ENCODE assay signal across 8 cellular contexts in the genomic region with DNA sequence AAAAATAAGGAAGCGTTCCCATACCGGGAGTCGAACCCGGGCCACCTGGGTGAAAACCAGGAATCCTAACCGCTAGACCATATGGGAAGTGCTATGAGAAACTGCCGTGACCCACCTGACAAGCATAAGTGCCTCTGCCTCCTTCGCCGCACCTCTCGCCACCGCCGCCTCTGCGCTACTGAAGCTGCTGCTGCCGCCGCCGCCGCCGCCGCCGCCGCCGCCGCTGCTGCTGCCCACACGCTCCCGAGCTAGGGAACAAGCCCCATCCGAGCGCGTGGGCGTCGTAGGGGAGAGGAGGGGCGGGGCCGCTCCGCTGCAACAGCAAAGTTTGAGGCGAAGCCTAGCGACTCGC. TPM values are rescaled to one million over a fixed set of nuclear protein-coding genes. Genes with fewer than 3 reads are reported as not detected.
DNase-seq lines count a peak whose midpoint lies in the region; ATAC-seq, FAIRE-seq and TF ChIP-seq lines count a peak whose summit lies in the region.

No MANE protein-coding gene starts in this region.

- H3K4me1 ChIP-seq in DOHH2 (ENCODE audit: control insufficient read depth, low read length) (peaks cover 49% of the 10 kb centered on the region), GM23338 (ENCODE audit: insufficient read depth) (peaks cover 16% of the 10 kb centered on the region), SK-N-SH (ENCODE audit: control insufficient read depth in 1 of 2, insufficient read depth in 2 of 2, low read depth in 1 of 2, low read length in 1 of 2) (peaks cover 8 to 12% of the 10 kb centered on the region in 2 experiments; a peak in 3 of 4 replicates), pancreas (peaks cover 9 to 47% (median 39%) of the 10 kb centered on the region in 3 donors), tibial nerve (peaks cover 0 to 70% (median 45%) of the 10 kb centered on the region in 4 donors)

- H3K79me2 ChIP-seq in DOHH2 (ENCODE audit: control insufficient read depth, low read length) (peaks cover 83% of the 10 kb centered on the region), GM23338 (replicated peaks; ENCODE audit: insufficient read depth) (peaks cover 54% of the 10 kb centered on the region), SK-N-SH (ENCODE audit: insufficient read depth) (peaks cover 78% of the 10 kb centered on the region)

- peaks cover 24% of the 10 kb centered on the region for H3K36me3 ChIP-seq in DOHH2 (ENCODE audit: control insufficient read depth, low read length)
- H3K36me3 ChIP-seq in GM23338 (ENCODE audit: insufficient read depth) = peaks cover 13% of the 10 kb centered on the region; the same call in 1 of the 2 replicates
- H3K36me3 ChIP-seq in SK-N-SH (replicated peaks in 1 of 2; ENCODE audit: control insufficient read depth in 1 of 2, insufficient read depth in 2 of 2, low read length in 1 of 2) = peaks cover 20 to 26% of the 10 kb centered on the region in 2 experiments
- peaks cover 0 to 7% (median 4%) of the 10 kb centered on the region in 3 donors for H3K36me3 ChIP-seq in pancreas
- peaks cover 0 to 3% (median 0%) of the 10 kb centered on the region in 3 donors for H3K36me3 ChIP-seq in tibial nerve

- H3F3A ChIP-seq in DOHH2 (ENCODE audit: control insufficient read depth, insufficient read depth) (0 out of 2 replicates have a peak, but pooled peaks cover 3% of the 10 kb centered on the region), GM23338 (replicated peaks; ENCODE audit: low read depth) (no peaks in the 10 kb centered on the region), SK-N-SH (replicated peaks; ENCODE audit: insufficient read depth) (peaks cover 32% of the 10 kb centered on the region)

- peaks cover 15% of the 10 kb centered on the region for H3K27me3 Mint-ChIP-seq in GM23338 (ENCODE audit: insufficient read depth, low read depth, poor library complexity)

- H3K9me3 ChIP-seq in DOHH2 (ENCODE audit: control insufficient read depth, insufficient read depth, low read length) (no peaks in the 10 kb centered on the region), SK-N-SH (no peaks in the 10 kb centered on the region), pancreas (no peaks in the 10 kb centered on the region), tibial nerve (no peaks in the 10 kb centered on the region)

- H2AFZ ChIP-seq in GM23338 (peak overlapping the region; percentile 91), SK-N-SH (ENCODE audit: low read depth) (peak overlapping the region; percentile 75; the same call in 1 of the 2 replicates)

- H3K9ac ChIP-seq in SK-N-SH = peak overlapping the region; percentile 97

- H3K4me2 ChIP-seq in DOHH2 (ENCODE audit: low read length) = peak overlapping the region; percentile 83
- peak overlapping the region; percentile 84 for H3K4me2 ChIP-seq in GM23338
- peak overlapping the region; percentile 84 for H3K4me2 ChIP-seq in SK-N-SH

- H3K4me3 ChIP-seq in DOHH2 (ENCODE audit: low read length) (peak overlapping the region; percentile 91), GM23338 (peak overlapping the region; percentile 83), SK-N-SH (ENCODE audit: low read depth in 2 of 2, low read length in 1 of 2) (peak overlapping the region; percentile 88 to 91), pancreas (peak overlapping the region; percentile 51 to 81 (median 74)), tibial nerve (peak overlapping the region; percentile 83 to 93 (median 90))

- DNase-seq in GM23338 (ENCODE audit: low spot score) (peak; percentile 76), M059J (ENCODE audit: low read depth) (peak; percentile 74), SK-N-SH (peak; percentile 75), Right ventricle myocardium inferior (ENCODE audit: missing footprints) (peak; percentile 94), pancreas (peak; percentile 76 to 90 (median 86)), tibial nerve (ENCODE audit: low spot score in 2 of 2) (peak; percentile 66 to 83)
- peak; percentile 84 to 89 for DNase-seq in activated naive CD4-positive, alpha-beta T cell treated with anti-CD3 and anti-CD28 coated beads, Interleukin-2, amount 50 U/mL, for 72 hours (ENCODE audit: low spot score in 2 of 2)

- peaks cover 21% of the 10 kb centered on the region for H3K4me1 Mint-ChIP-seq in GM23338

- no peak for TF ChIP-seq RAD21 in SK-N-SH (IDR thresholded peaks at IDR 0.05; ENCODE audit: low read length)

- peak; percentile 59 for ATAC-seq in GM23338
- ATAC-seq in activated naive CD4-positive, alpha-beta T cell treated with anti-CD3 and anti-CD28 coated beads, Interleukin-2, amount 50 U/mL, for 72 hours = peak; percentile 52 to 62
- peak; percentile 56 for ATAC-seq in Right ventricle myocardium inferior
- ATAC-seq in pancreas = peak; percentile 43 to 71 (median 60)

- H3K4me3 Mint-ChIP-seq in GM23338 = peak overlapping the region; percentile 99

- TF ChIP-seq EP300 in SK-N-SH (IDR thresholded peaks at IDR 0.05; ENCODE audit: borderline replicate concordance in 1 of 2, low read depth in 1 of 2, low read length in 1 of 2) (peak; percentile 2 to 32; a peak in 1 of 4 replicates), tibial nerve (IDR thresholded peaks at IDR 0.05) (no peak)

- peaks cover 14% of the 10 kb centered on the region for H3K36me3 Mint-ChIP-seq in GM23338 (ENCODE audit: low read depth)
- peaks cover 9 to 21% of the 10 kb centered on the region in 2 donors for H3K36me3 Mint-ChIP-seq in activated naive CD4-positive, alpha-beta T cell treated with anti-CD3 and anti-CD28 coated beads, Interleukin-2, amount 50 U/mL, for 72 hours

- H3K9me3 Mint-ChIP-seq in GM23338 = peaks cover 5% of the 10 kb centered on the region; the same call in 2 of the 3 replicates
- H3K9me3 Mint-ChIP-seq in activated naive CD4-positive, alpha-beta T cell treated with anti-CD3 and anti-CD28 coated beads, Interleukin-2, amount 50 U/mL, for 72 hours = no peaks in the 10 kb centered on the region

- CTCF ChIA-PET in SK-N-SH (lab: Yijun Ruan, JAX) = interaction anchor here (0.7 to 3.3 kb wide), 9 partner anchors 30 to 283 kb away, joined by 3 to 14 read pairs (median 4); a partner anchor contains a TSS

- POLR2A ChIA-PET in SK-N-SH (lab: Yijun Ruan, JAX) = interaction anchor here (0.6 to 2.8 kb wide), 4 partner anchors 72 to 271 kb away, joined by 3 to 7 read pairs (median 4); a partner anchor contains a TSS

- H3K27me3 ChIP-seq in DOHH2 (ENCODE audit: control insufficient read depth, low read length) (no peaks in the 10 kb centered on the region), GM23338 (ENCODE audit: insufficient read depth) (no peaks in the 10 kb centered on the region), SK-N-SH (ENCODE audit: insufficient read depth) (no peaks in the 10 kb centered on the region), pancreas (no peaks in the 10 kb centered on the region), tibial nerve (no peaks in the 10 kb centered on the region)

- H3K9me2 ChIP-seq in DOHH2 (replicated peaks; ENCODE audit: control insufficient read depth, low read length) = no peaks in the 10 kb centered on the region
- no peaks in the 10 kb centered on the region for H3K9me2 ChIP-seq in GM23338 (ENCODE audit: insufficient read depth)
- no peaks in the 10 kb centered on the region for H3K9me2 ChIP-seq in SK-N-SH

- H4K20me1 ChIP-seq in DOHH2 (ENCODE audit: control insufficient read depth, insufficient read depth, low read depth, low read length) (no peaks in the 10 kb centered on the region), GM23338 (replicated peaks; ENCODE audit: insufficient read depth) (peaks cover 2% of the 10 kb centered on the region; the same call in 1 of the 2 replicates), SK-N-SH (ENCODE audit: insufficient read depth) (no peaks in the 10 kb centered on the region; the same call in 1 of the 2 replicates)

- intact Hi-C loops in Right ventricle myocardium inferior (cut with DNase I) = loop anchor here (1.0 to 10.0 kb wide), 4 partner anchors 72 to 273 kb away; a partner anchor contains a TSS
- intact Hi-C loops in pancreas (cut with DNase I) = no loop called here

- H3K27ac ChIP-seq in DOHH2 (ENCODE audit: low read depth, low read length) (peak overlapping the region; percentile 79), GM23338 (ENCODE audit: low read depth) (peak overlapping the region; percentile 94), SK-N-SH (ENCODE audit: low read depth in 2 of 2, low read length in 1 of 2) (peak overlapping the region; percentile 96 to 99), pancreas (peak overlapping the region; percentile 94 to 97 (median 95)), tibial nerve (peak overlapping the region; percentile 92 to 99 (median 98))

- FAIRE-seq in pancreas (lab: Jason Lieb, UNC) = no peak

- WGBS in SK-N-SH (ENCODE audit: low lambda C conversion rate) = 1% methylated on average over 17 of the region's 35 CpGs
- WGBS in pancreas, 2 donors = 0 to 1% methylated on average over 26 to 35 of the region's 35 CpGs
- WGBS in tibial nerve, 2 donors = 1% methylated on average over 23 to 35 of the region's 35 CpGs

- peak overlapping the region; percentile 99 for H3K27ac Mint-ChIP-seq in GM23338
- peak overlapping the region; percentile 98 to 100 for H3K27ac Mint-ChIP-seq in activated naive CD4-positive, alpha-beta T cell treated with anti-CD3 and anti-CD28 coated beads, Interleukin-2, amount 50 U/mL, for 72 hours

- no peak for TF ChIP-seq CTCF in DOHH2 (IDR thresholded peaks at IDR 0.05; ENCODE audit: low read depth, low read length, poor library complexity, severe bottlenecking)
- TF ChIP-seq CTCF in GM23338 (conservative IDR thresholded peaks at IDR 0.05; ENCODE audit: low read depth in 2 of 2) = no peak
- TF ChIP-seq CTCF in SK-N-SH (IDR thresholded peaks at IDR 0.05) = no peak
- TF ChIP-seq CTCF in pancreas (IDR thresholded peaks at IDR 0.05) = no peak
- no peak for TF ChIP-seq CTCF in tibial nerve (IDR thresholded peaks at IDR 0.05)

- no peak for TF ChIP-seq POLR2A in tibial nerve (IDR thresholded peaks at IDR 0.05)

RNA-seq across cellular contexts. Expression of a gene that starts 0.6 kb away (rescaled TPM):
- total RNA-seq in GM23338 (2014; rRNA removed; shearing (Covaris generic)) = 7.6 TPM in 2 replicates
- polyA plus RNA-seq in GM23338 (2016; fragmentation: Nextera tagmentation; extraction: Ambion mirVana) (33.2 and 33.8 TPM in 2 replicates), SK-N-SH (2012; rRNA removed) (6.4 and 6.8 TPM in 2 replicates), pancreas (10 to 100 TPM in 1 of 2 donors, 1 to 10 TPM in 1; 5.1 to 12.2 TPM)
- 6.9 and 9.8 TPM in 2 replicates for total RNA-seq in M059J (2014; rRNA removed; shearing (Covaris generic))
- polyA plus RNA-seq in SK-N-SH (2012; cell fraction: cytosol; rRNA removed) = 8.6 and 12.8 TPM in 2 replicates
- polyA plus RNA-seq in SK-N-SH (2012; cell fraction: nucleus; rRNA removed) = 2.5 and 6.0 TPM in 2 replicates
- total RNA-seq in activated naive CD4-positive, alpha-beta T cell treated with anti-CD3 and anti-CD28 coated beads, Interleukin-2, amount 50 U/mL, for 72 hours = 10 to 100 TPM in 1 of 2 donors, 1 to 10 TPM in 1; 5.5 to 11.4 TPM
- total RNA-seq in Right ventricle myocardium inferior (20.3 TPM), pancreas (1 to 10 TPM; 2.1 to 5.4 (median 3.0) TPM), tibial nerve (10 to 100 TPM; 10.2 to 27.1 (median 15.5) TPM)

RNA-seq across cellular contexts. Expression of a gene that starts 41.6 kb away (rescaled TPM):
- 11.4 and 12.7 TPM in 2 replicates for total RNA-seq in GM23338 (2014; rRNA removed; shearing (Covaris generic))
- polyA plus RNA-seq in GM23338 (2016; fragmentation: Nextera tagmentation; extraction: Ambion mirVana) = 5.4 and 7.0 TPM in 2 replicates
- total RNA-seq in M059J (2014; rRNA removed; shearing (Covaris generic)) = 18.9 and 26.6 TPM in 2 replicates
- 11.1 and 11.6 TPM in 2 replicates for polyA plus RNA-seq in SK-N-SH (2012; rRNA removed)
- polyA plus RNA-seq in SK-N-SH (2012; cell fraction: cytosol; rRNA removed) = 12.5 and 13.6 TPM in 2 replicates
- 6.1 and 12.7 TPM in 2 replicates for polyA plus RNA-seq in SK-N-SH (2012; cell fraction: nucleus; rRNA removed)
- 10 to 100 TPM; 62.0 to 86.2 TPM for total RNA-seq in activated naive CD4-positive, alpha-beta T cell treated with anti-CD3 and anti-CD28 coated beads, Interleukin-2, amount 50 U/mL, for 72 hours
- total RNA-seq in Right ventricle myocardium inferior = 36.7 TPM
- total RNA-seq in pancreas = 10 to 100 TPM; 31.6 to 61.6 (median 40.6) TPM
- polyA plus RNA-seq in pancreas = 10 to 100 TPM in 1 of 2 donors, 1 to 10 TPM in 1; 9.4 to 18.5 TPM
- total RNA-seq in tibial nerve = 100 to 1,000 TPM in 2 of 4 donors, 10 to 100 TPM in 2; 54.6 to 118 (median 98.6) TPM

Comparison
In these comparisons a context has a peak if more than half of its experiments do, and no peak if none do; other contexts are left out.
1. Peak in every context shown above with its lines: DNase-seq, ATAC-seq, H3K4me3 ChIP-seq and H3K27ac ChIP-seq.